In genomic region chr12:114656906-114657596, GRCh38 we compare ENCODE assay signal across 20 cellular contexts. TPM values are rescaled to one million over a fixed set of nuclear protein-coding genes. Genes with fewer than 3 reads are reported as not detected.
DNase-seq lines count a peak whose midpoint lies in the region; ATAC-seq and TF ChIP-seq lines count a peak whose summit lies in the region.
"Had no signal": no experiment of that assay in that cellular context is flagged by ENCODE, and none has a peak within 500 bp of the region (broad histone marks: within the 10 kb centered on the region; RNA-seq: fewer than 3 reads in every experiment).

No MANE protein-coding gene starts in this region.

- H3K27ac ChIP-seq in GM23338 (ENCODE audit: low read depth): no peak overlapping the region
- H3K27ac ChIP-seq: left lung, sigmoid colon, stomach had no signal

- H3K4me2 ChIP-seq in GM23338: peak overlapping the region; percentile 45

- H3K36me3 Mint-ChIP-seq in GM23338 (ENCODE audit: low read depth): no peaks in the 10 kb centered on the region
- H3K36me3 Mint-ChIP-seq in progenitor cell of endocrine pancreas (ENCODE audit: insufficient read depth): no peaks in the 10 kb centered on the region
- H3K36me3 Mint-ChIP-seq in glutamatergic neuron (ENCODE audit: unreplicated experiment): no peaks in the 10 kb centered on the region
- H3K36me3 Mint-ChIP-seq: activated naive CD8-positive, alpha-beta T cell treated with anti-CD3 and anti-CD28 coated beads, Interleukin-2, amount 10 ng/mL, durations not matched to agents 7 days and 5 days; CD8-positive, alpha-beta memory T cell had no signal

- H3K9me3 ChIP-seq in MG63: no peaks in the 10 kb centered on the region
- H3K9me3 ChIP-seq: left lung, sigmoid colon, stomach had no signal

- no peaks in the 10 kb centered on the region for H3F3A ChIP-seq in GM23338 (replicated peaks; ENCODE audit: low read depth)

- no peak overlapping the region for H3K27ac Mint-ChIP-seq in GM23338
- H3K27ac Mint-ChIP-seq in progenitor cell of endocrine pancreas: peak overlapping the region; percentile 84
- no peak overlapping the region for H3K27ac Mint-ChIP-seq in glutamatergic neuron (ENCODE audit: unreplicated experiment)
- H3K27ac Mint-ChIP-seq: activated CD8-positive, alpha-beta T cell treated with anti-CD3 and anti-CD28 coated beads, Interleukin-2, amount 10 ng/mL, durations not matched to agents 7 days and 5 days; activated naive CD8-positive, alpha-beta T cell treated with anti-CD3 and anti-CD28 coated beads, Interleukin-2, amount 10 ng/mL, durations not matched to agents 7 days and 5 days; activated T-cell treated with anti-CD3 and anti-CD28 coated beads, Interleukin-2, amount 50 U/mL, for 72 hours; CD8-positive, alpha-beta memory T cell; T-helper 17 cell had no signal

- no peaks in the 10 kb centered on the region for H3K36me3 ChIP-seq in GM23338 (ENCODE audit: insufficient read depth)
- H3K36me3 ChIP-seq in MG63: no peaks in the 10 kb centered on the region
- H3K36me3 ChIP-seq: brain microvascular endothelial cell, left lung, sigmoid colon, stomach had no signal

- no peaks in the 10 kb centered on the region for H4K20me1 ChIP-seq in GM23338 (replicated peaks; ENCODE audit: insufficient read depth)

- H3K9me3 Mint-ChIP-seq in GM23338 (no peaks in the 10 kb centered on the region), progenitor cell of endocrine pancreas (ENCODE audit: low read depth) (peaks cover 3% of the 10 kb centered on the region), glutamatergic neuron (ENCODE audit: unreplicated experiment) (no peaks in the 10 kb centered on the region)
- H3K9me3 Mint-ChIP-seq: activated naive CD8-positive, alpha-beta T cell treated with anti-CD3 and anti-CD28 coated beads, Interleukin-2, amount 10 ng/mL, durations not matched to agents 7 days and 5 days; CD8-positive, alpha-beta memory T cell had no signal

- no peak overlapping the region for H3K4me3 ChIP-seq in GM23338
- no peak overlapping the region for H3K4me3 ChIP-seq in astrocyte of the spinal cord (ENCODE audit: low read depth, low read length)
- no peak overlapping the region for H3K4me3 ChIP-seq in MG63
- H3K4me3 ChIP-seq: left lung, sigmoid colon, stomach had no signal

- H3K4me1 Mint-ChIP-seq in GM23338 (peaks cover 30% of the 10 kb centered on the region), progenitor cell of endocrine pancreas (ENCODE audit: low read depth) (peaks cover 26% of the 10 kb centered on the region), glutamatergic neuron (ENCODE audit: low read depth, unreplicated experiment) (no peaks in the 10 kb centered on the region)
- H3K4me1 Mint-ChIP-seq: activated naive CD8-positive, alpha-beta T cell treated with anti-CD3 and anti-CD28 coated beads, Interleukin-2, amount 10 ng/mL, durations not matched to agents 7 days and 5 days; CD8-positive, alpha-beta memory T cell; T-helper 17 cell had no signal

- ATAC-seq in GM23338 (peak; percentile 75), HG02885 (IDR thresholded peaks at IDR 0.05; ENCODE audit: poor library complexity, unreplicated experiment) (no peak)
- ATAC-seq: activated CD8-positive, alpha-beta T cell treated with anti-CD3 and anti-CD28 coated beads, Interleukin-2, amount 10 ng/mL, durations not matched to agents 7 days and 5 days; activated T-cell treated with anti-CD3 and anti-CD28 coated beads, Interleukin-2, amount 50 U/mL, for 72 hours; left lung; T-helper 17 cell had no signal

- peak overlapping the region; percentile 84 for H2AFZ ChIP-seq in GM23338

- H3K4me3 Mint-ChIP-seq in GM23338: no peak overlapping the region
- H3K4me3 Mint-ChIP-seq in progenitor cell of endocrine pancreas (ENCODE audit: low read depth): no peak overlapping the region
- H3K4me3 Mint-ChIP-seq in glutamatergic neuron (ENCODE audit: unreplicated experiment): no peak overlapping the region
- H3K4me3 Mint-ChIP-seq: activated CD8-positive, alpha-beta T cell treated with anti-CD3 and anti-CD28 coated beads, Interleukin-2, amount 10 ng/mL, durations not matched to agents 7 days and 5 days; activated naive CD8-positive, alpha-beta T cell treated with anti-CD3 and anti-CD28 coated beads, Interleukin-2, amount 10 ng/mL, durations not matched to agents 7 days and 5 days; activated T-cell treated with anti-CD3 and anti-CD28 coated beads, Interleukin-2, amount 50 U/mL, for 72 hours; CD8-positive, alpha-beta memory T cell; T-helper 17 cell had no signal

- H3K27me3 Mint-ChIP-seq in GM23338 (ENCODE audit: insufficient read depth, low read depth, poor library complexity) (peaks cover 30% of the 10 kb centered on the region), progenitor cell of endocrine pancreas (no peaks in the 10 kb centered on the region), glutamatergic neuron (ENCODE audit: unreplicated experiment) (peaks cover 4% of the 10 kb centered on the region)

- H3K9me2 ChIP-seq in GM23338 (ENCODE audit: insufficient read depth): no peaks in the 10 kb centered on the region

- no peaks in the 10 kb centered on the region for H3K79me2 ChIP-seq in GM23338 (replicated peaks; ENCODE audit: insufficient read depth)

- no peak for TF ChIP-seq CTCF in GM23338 (conservative IDR thresholded peaks at IDR 0.05; ENCODE audit: low read depth in 2 of 2)
- no peak for TF ChIP-seq CTCF in astrocyte of the spinal cord (IDR thresholded peaks at IDR 0.05; ENCODE audit: low read depth, low read length)
- no peak for TF ChIP-seq CTCF in progenitor cell of endocrine pancreas (IDR thresholded peaks at IDR 0.05; ENCODE audit: unreplicated experiment)
- no peak for TF ChIP-seq CTCF in glutamatergic neuron (IDR thresholded peaks at IDR 0.05; ENCODE audit: partially characterized antibody, unreplicated experiment)

- in situ Hi-C loops in astrocyte of the spinal cord (cut with HindIII; ENCODE audit: low sequenced_read_pairs): no loop called here

- H3K4me1 ChIP-seq in GM23338 (ENCODE audit: insufficient read depth): peaks cover 39% of the 10 kb centered on the region
- H3K4me1 ChIP-seq: left lung, sigmoid colon had no signal

- no peaks in the 10 kb centered on the region for H3K27me3 ChIP-seq in GM23338 (ENCODE audit: insufficient read depth)
- H3K27me3 ChIP-seq in MG63: no peaks in the 10 kb centered on the region
- H3K27me3 ChIP-seq: brain microvascular endothelial cell had no signal

- no peak for DNase-seq in GM23338 (ENCODE audit: low spot score)
- DNase-seq in NCI-H1436 treated with DMSO at 0.1 percent for 48 hours (lab: John Stamatoyannopoulos, UW): peak; percentile 66
- DNase-seq in astrocyte of the spinal cord (ENCODE audit: low read depth, low spot score): peak; percentile 28
- DNase-seq in progenitor cell of endocrine pancreas (ENCODE audit: low spot score, unreplicated experiment): no peak
- DNase-seq in glutamatergic neuron: no peak
- DNase-seq in MG63: no peak
- DNase-seq in NCI-H1694 treated with DMSO at 0.1 percent for 48 hours (lab: John Stamatoyannopoulos, UW): no peak
- DNase-seq: activated CD8-positive, alpha-beta T cell treated with anti-CD3 and anti-CD28 coated beads, Interleukin-2, amount 10 ng/mL, durations not matched to agents 7 days and 5 days; activated naive CD8-positive, alpha-beta T cell treated with anti-CD3 and anti-CD28 coated beads, Interleukin-2, amount 10 ng/mL, durations not matched to agents 7 days and 5 days; activated T-cell treated with anti-CD3 and anti-CD28 coated beads, Interleukin-2, amount 50 U/mL, for 72 hours; brain microvascular endothelial cell; CD8-positive, alpha-beta memory T cell; KG1; left lung; NCI-H446; SHP77 treated with DMSO at 0.1 percent for 48 hours; sigmoid colon; stomach; T-helper 17 cell had no signal

TF ChIP-seq in GM23338, 12 proteins besides CTCF, POLR2A, EP300 and RAD21 (continues in another document):
- no peak for TF ChIP-seq EZH2 (IDR thresholded peaks at IDR 0.05; ENCODE audit: low read depth, unreplicated experiment)

RNA-seq across cellular contexts. Expression of gene TBX3, which starts 26.9 kb away (rescaled TPM):
- 0.24 and 0.35 TPM in 2 replicates for total RNA-seq in GM23338 (2014; rRNA removed; shearing (Covaris generic))
- 0.18 and 0.33 TPM in 2 replicates for polyA plus RNA-seq in GM23338 (2016; fragmentation: Nextera tagmentation; extraction: Ambion mirVana)
- total RNA-seq in progenitor cell of endocrine pancreas (16.3 and 22.7 TPM in 2 replicates), glutamatergic neuron (ENCODE audit: unreplicated experiment) (3.0 TPM)
- total RNA-seq in MG63 (2014; rRNA removed; shearing (Covaris generic); ENCODE audit: low replicate concordance): 7.1 and 7.7 TPM in 2 replicates
- total RNA-seq: activated CD8-positive, alpha-beta T cell treated with anti-CD3 and anti-CD28 coated beads, Interleukin-2, amount 10 ng/mL, durations not matched to agents 7 days and 5 days; activated naive CD8-positive, alpha-beta T cell treated with anti-CD3 and anti-CD28 coated beads, Interleukin-2, amount 10 ng/mL, durations not matched to agents 7 days and 5 days; CD8-positive, alpha-beta memory T cell had no signal
- polyA plus RNA-seq: CD8-positive, alpha-beta memory T cell had no signal

Comparison
In these comparisons a context has a peak if more than half of its experiments do, and no peak if none do; other contexts are left out.
1. DNase-seq: peak in NCI-H1436 treated with DMSO at 0.1 percent for 48 hours (single experiment) and astrocyte of the spinal cord (single experiment); none in GM23338 (single experiment), progenitor cell of endocrine pancreas (single experiment), glutamatergic neuron (single experiment), MG63 (single experiment) and NCI-H1694 treated with DMSO at 0.1 percent for 48 hours (single experiment).